In the genomic region with DNA sequence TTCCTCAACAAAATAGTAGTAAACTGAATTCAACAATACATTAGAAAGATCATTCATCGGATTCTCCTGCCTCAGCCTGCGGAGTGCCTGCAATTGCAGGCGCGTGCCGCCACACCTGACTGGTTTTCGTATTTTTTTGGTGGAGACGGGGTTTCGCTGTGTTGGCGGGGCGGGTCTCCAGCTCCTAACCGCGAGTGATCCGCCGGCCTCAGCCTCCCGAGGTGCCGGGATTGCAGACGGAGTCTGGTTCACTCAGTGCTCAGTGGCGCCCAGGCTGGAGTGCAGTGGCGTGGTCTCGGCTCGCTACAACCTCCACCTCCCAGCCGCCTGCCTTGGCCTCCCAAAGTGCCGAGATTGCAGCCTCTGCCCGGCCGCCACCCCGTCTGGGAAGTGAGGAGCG, we compare ENCODE assay signal across 14 cellular contexts. TPM values are rescaled to one million over a fixed set of nuclear protein-coding genes. Genes with fewer than 3 reads are reported as not detected.
A peak's percentile ranks its signal among the peaks of the same experiment; 100 is the strongest.
DNase-seq lines count a peak whose midpoint lies in the region; TF ChIP-seq lines count a peak whose summit lies in the region.
"Not testable (repeated sequence)": the region's sequence is repeated elsewhere in the genome, so short reads cannot be mapped to it uniquely, and the experiment has no call there.
"Had no signal": no experiment of that assay in that cellular context is flagged by ENCODE, and none has a peak within 500 bp of the region (broad histone marks: within the 10 kb centered on the region; RNA-seq: fewer than 3 reads in every experiment).

No MANE protein-coding gene starts in this region.

- peak overlapping the region; percentile 44 for H3K27ac Mint-ChIP-seq in activated naive CD4-positive, alpha-beta T cell treated with anti-CD3 and anti-CD28 coated beads, Interleukin-2, amount 50 U/mL, for 24 hours
- not testable (repeated sequence) for H3K27ac Mint-ChIP-seq in endothelial cell (ENCODE audit: unreplicated experiment); osteocyte (ENCODE audit: unreplicated experiment)

- H3K4me1 Mint-ChIP-seq in activated naive CD4-positive, alpha-beta T cell treated with anti-CD3 and anti-CD28 coated beads, Interleukin-2, amount 50 U/mL, for 24 hours; endothelial cell (ENCODE audit: unreplicated experiment); osteocyte (ENCODE audit: unreplicated experiment): not testable (repeated sequence)

- H3K4me3 Mint-ChIP-seq in activated naive CD4-positive, alpha-beta T cell treated with anti-CD3 and anti-CD28 coated beads, Interleukin-2, amount 50 U/mL, for 24 hours; osteocyte (ENCODE audit: unreplicated experiment): not testable (repeated sequence)
- H3K4me3 Mint-ChIP-seq in endothelial cell (ENCODE audit: unreplicated experiment), result peak overlapping the region; percentile 3

- not testable (repeated sequence) for H3K9me3 Mint-ChIP-seq in activated naive CD4-positive, alpha-beta T cell treated with anti-CD3 and anti-CD28 coated beads, Interleukin-2, amount 50 U/mL, for 24 hours
- H3K9me3 Mint-ChIP-seq in endothelial cell (ENCODE audit: unreplicated experiment) (peaks cover 16% of the 10 kb centered on the region), osteocyte (ENCODE audit: unreplicated experiment) (peaks cover 17% of the 10 kb centered on the region)

- not testable (repeated sequence) for TF ChIP-seq CTCF in endothelial cell (IDR thresholded peaks at IDR 0.05; ENCODE audit: unreplicated experiment); osteocyte (IDR thresholded peaks at IDR 0.05)

- not testable (repeated sequence) for DNase-seq in endothelial cell (ENCODE audit: low spot score)
- peak; percentile 68 for DNase-seq in osteocyte (ENCODE audit: extremely low spot score, unreplicated experiment)

- H3K27me3 Mint-ChIP-seq in activated naive CD4-positive, alpha-beta T cell treated with anti-CD3 and anti-CD28 coated beads, Interleukin-2, amount 50 U/mL, for 24 hours; endothelial cell (ENCODE audit: unreplicated experiment): not testable (repeated sequence)
- H3K27me3 Mint-ChIP-seq in osteocyte (ENCODE audit: unreplicated experiment), result peaks cover 47% of the 10 kb centered on the region

- not testable (repeated sequence) for H3K36me3 Mint-ChIP-seq in activated naive CD4-positive, alpha-beta T cell treated with anti-CD3 and anti-CD28 coated beads, Interleukin-2, amount 50 U/mL, for 24 hours; endothelial cell (ENCODE audit: low read depth, unreplicated experiment); osteocyte (ENCODE audit: unreplicated experiment)

RNA-seq across cellular contexts. Expression of a gene that starts 32.2 kb away (rescaled TPM):
- total RNA-seq in endothelial cell (ENCODE audit: unreplicated experiment) (0.10 TPM), osteocyte (not detected in 2 replicates)
- total RNA-seq: A172; A673; B cell; Caco-2; Calu3; CD4-positive, alpha-beta memory T cell; CD4-positive, alpha-beta T cell; CD4-positive, CD25-positive, alpha-beta regulatory T cell; CD8-positive, alpha-beta memory T cell; CD8-positive, alpha-beta T cell; Daoy had no signal
